Comparison of ENCODE assay signal across 27 cellular contexts in genomic region chr10:34022195-34022594, GRCh38.
"Had no signal": no experiment of that assay in that cellular context is flagged by ENCODE, and none has a peak within 500 bp of the region (broad histone marks: within the 10 kb centered on the region; RNA-seq: fewer than 3 reads in every experiment).

No MANE protein-coding gene starts in this region.

- FAIRE-seq: islet of Langerhans, kidney had no signal

- H3K4me3 Mint-ChIP-seq: immature natural killer cell; mesothelial cell of epicardium; naive B cell; natural killer cell; stimulated activated memory B cell treated with anti-CD40 and anti-IgM and Interleukin-4, amounts not matched to agents 10 μg/mL and 1 μg/mL and 100 μg/mL, for 72 hours; stimulated activated naive CD8-positive, alpha-beta T cell treated with anti-CD3 and anti-CD28 coated beads, Interleukin-15, amount 100 ng/mL, for 72 hours had no signal

- H3K4me1 ChIP-seq: left ventricle myocardium inferior, right atrium auricular region, right lobe of liver, testis, thyroid gland, transverse colon, upper lobe of left lung had no signal

- H3K27me3 Mint-ChIP-seq: naive B cell; stimulated activated memory B cell treated with anti-CD40 and anti-IgM and Interleukin-4, amounts not matched to agents 10 μg/mL and 1 μg/mL and 100 μg/mL, for 72 hours; stimulated activated naive CD8-positive, alpha-beta T cell treated with anti-CD3 and anti-CD28 coated beads, Interleukin-15, amount 100 ng/mL, for 72 hours had no signal

- H3K9me3 ChIP-seq: left ventricle myocardium inferior, ovary, right lobe of liver, testis, thyroid gland, transverse colon, upper lobe of left lung had no signal

- H3K4me1 Mint-ChIP-seq: immature natural killer cell; naive B cell; natural killer cell; stimulated activated memory B cell treated with anti-CD40 and anti-IgM and Interleukin-4, amounts not matched to agents 10 μg/mL and 1 μg/mL and 100 μg/mL, for 72 hours; stimulated activated naive CD8-positive, alpha-beta T cell treated with anti-CD3 and anti-CD28 coated beads, Interleukin-15, amount 100 ng/mL, for 72 hours had no signal

- H3K9me3 Mint-ChIP-seq: immature natural killer cell, natural killer cell had no signal

- H3K4me2 ChIP-seq: smooth muscle cell had no signal

- H3K36me3 Mint-ChIP-seq: mesothelial cell of epicardium; naive B cell; natural killer cell; stimulated activated memory B cell treated with anti-CD40 and anti-IgM and Interleukin-4, amounts not matched to agents 10 μg/mL and 1 μg/mL and 100 μg/mL, for 72 hours had no signal

- H3K27ac Mint-ChIP-seq: immature natural killer cell; mesothelial cell of epicardium; naive B cell; natural killer cell; progenitor cell of endocrine pancreas; stimulated activated memory B cell treated with anti-CD40 and anti-IgM and Interleukin-4, amounts not matched to agents 10 μg/mL and 1 μg/mL and 100 μg/mL, for 72 hours; stimulated activated naive CD8-positive, alpha-beta T cell treated with anti-CD3 and anti-CD28 coated beads, Interleukin-15, amount 100 ng/mL, for 72 hours had no signal

- H3K27ac ChIP-seq: left ventricle myocardium inferior, ovary, right atrium auricular region, right lobe of liver, testis, thyroid gland, transverse colon, upper lobe of left lung had no signal

- H3K4me3 ChIP-seq: left ventricle myocardium inferior, lung, ovary, right atrium auricular region, right lobe of liver, smooth muscle cell, testis, thyroid gland, transverse colon, upper lobe of left lung had no signal

- H3K27me3 ChIP-seq: ovary, right atrium auricular region, right lobe of liver, testis, thyroid gland, transverse colon, upper lobe of left lung had no signal

- ATAC-seq: left colon; natural killer cell; right lobe of liver; stimulated activated memory B cell treated with anti-CD40 and anti-IgM and Interleukin-4, amounts not matched to agents 10 μg/mL and 1 μg/mL and 100 μg/mL, for 72 hours; stimulated activated naive CD8-positive, alpha-beta T cell treated with anti-CD3 and anti-CD28 coated beads, Interleukin-15, amount 100 ng/mL, for 72 hours had no signal

- DNase-seq: hypothalamus; immature natural killer cell; kidney; left colon; left ventricle myocardium inferior; mesendoderm; naive B cell; natural killer cell; ovary; right lobe of liver; stimulated activated CD4-positive, alpha-beta T cell treated with anti-CD3 and anti-CD28 coated beads, Interleukin-1b, Interleukin-23, amount 100 ng/mL, for 48 hours; stimulated activated CD4-positive, alpha-beta T cell treated with anti-CD3 and anti-CD28 coated beads, Interleukin-2, amount 100 ng/mL, for 48 hours; stimulated activated CD4-positive, alpha-beta T cell treated with anti-CD3 and anti-CD28 coated beads, Interleukin-4, amount 100 ng/mL, for 4 hours; stimulated activated CD8-positive, alpha-beta memory T cell treated with anti-CD3 and anti-CD28 coated beads, Interleukin-4, amount 100 ng/mL, for 48 hours; stimulated activated naive CD4-positive, alpha-beta T cell treated with Interleukin-2 at 50 U/mL for 16 hours; stimulated activated naive CD8-positive, alpha-beta T cell treated with anti-CD3 and anti-CD28 coated beads, Interleukin-15, amount 100 ng/mL, for 72 hours; testis; thyroid gland; transverse colon; upper lobe of left lung had no signal

- H3K36me3 ChIP-seq: left ventricle myocardium inferior, ovary, right atrium auricular region, right lobe of liver, thyroid gland, transverse colon, upper lobe of left lung had no signal
